Comparison of ENCODE assay signal across 8 cellular contexts in genomic region chr1:43531906-43532584, GRCh38. TPM values are rescaled to one million over a fixed set of nuclear protein-coding genes. Genes with fewer than 3 reads are reported as not detected.
A peak's percentile ranks its signal among the peaks of the same experiment; 100 is the strongest.
DNase-seq lines count a peak whose midpoint lies in the region; ATAC-seq and TF ChIP-seq lines count a peak whose summit lies in the region.

No MANE protein-coding gene starts in this region.

- H3K9me3 ChIP-seq in SJCRH30 (replicated peaks) (no peaks in the 10 kb centered on the region), gastroesophageal sphincter (no peaks in the 10 kb centered on the region), sigmoid colon (no peaks in the 10 kb centered on the region)

- TF ChIP-seq EP300 in gastroesophageal sphincter (IDR thresholded peaks at IDR 0.05): no peak
- TF ChIP-seq EP300 in sigmoid colon (IDR thresholded peaks at IDR 0.05): no peak

- TF ChIP-seq CTCF in gastroesophageal sphincter (IDR thresholded peaks at IDR 0.05) (no peak), sigmoid colon (IDR thresholded peaks at IDR 0.05) (no peak)

- 6 to 9% methylated on average over 7 to 9 of the region's 15 CpGs for WGBS in gastroesophageal sphincter (ENCODE audit: low coverage in 1 of 2), 2 donors
- 7 to 36% methylated on average over 15 of the region's 15 CpGs for WGBS in sigmoid colon, 2 donors

- H3K27me3 ChIP-seq in SJCRH30 (no peaks in the 10 kb centered on the region), gastroesophageal sphincter (no peaks in the 10 kb centered on the region), sigmoid colon (no peaks in the 10 kb centered on the region)

- ATAC-seq in gastroesophageal sphincter (no peak), GM19395 (IDR thresholded peaks at IDR 0.05; ENCODE audit: unreplicated experiment) (no peak), HG02678 (IDR thresholded peaks at IDR 0.05; ENCODE audit: unreplicated experiment) (no peak), GM18505 (IDR thresholded peaks at IDR 0.05; ENCODE audit: unreplicated experiment) (no peak)

- intact Hi-C loops in sigmoid colon (cut with DNase I): loop anchor here (1.0 to 10.0 kb wide), 3 partner anchors 33 to 503 kb away; partner anchors contain the start of genes IPO13 and SLC6A9

- H3K27ac ChIP-seq in SJCRH30 (peak overlapping the region; percentile 4; the same call in 1 of the 2 replicates), gastroesophageal sphincter (peak overlapping the region; percentile 57 to 94 (median 90)), sigmoid colon (peak overlapping the region; percentile 84 to 97 (median 92))

- no peak for TF ChIP-seq POLR2A in gastroesophageal sphincter (IDR thresholded peaks at IDR 0.05)
- TF ChIP-seq POLR2A in sigmoid colon (IDR thresholded peaks at IDR 0.05): no peak
- TF ChIP-seq POLR2A in GM18505 (IDR thresholded peaks at IDR 0.05; ENCODE audit: borderline replicate concordance, extremely low read depth, insufficient read depth, insufficient read length): no peak

- H3K4me1 ChIP-seq in SJCRH30: peaks cover 12% of the 10 kb centered on the region; the same call in 1 of the 2 replicates
- peaks cover 0 to 72% (median 3%) of the 10 kb centered on the region in 3 donors for H3K4me1 ChIP-seq in gastroesophageal sphincter
- H3K4me1 ChIP-seq in sigmoid colon: peaks cover 0 to 62% (median 56%) of the 10 kb centered on the region in 4 donors

- DNase-seq in GM03348 (ENCODE audit: low spot score) (peak; percentile 37), SJCRH30 (peak in 1 of 2 experiments; percentile 54), sigmoid colon (no peak), islet precursor cell (no peak)

- H3K4me3 ChIP-seq in SJCRH30 (peak overlapping the region; percentile 81), gastroesophageal sphincter (peak overlapping the region; percentile 85 to 94), sigmoid colon (peak overlapping the region; percentile 91 to 97 (median 96))

- H3K36me3 ChIP-seq in SJCRH30 (no peaks in the 10 kb centered on the region), gastroesophageal sphincter (no peaks in the 10 kb centered on the region), sigmoid colon (no peaks in the 10 kb centered on the region)

RNA-seq across cellular contexts. Expression of gene PTPRF, which starts 1.4 kb away (rescaled TPM):
- total RNA-seq in SJCRH30 (2014; rRNA removed; shearing (Covaris generic)): 32.6 and 34.1 TPM in 2 replicates
- total RNA-seq in gastroesophageal sphincter (10 to 100 TPM; 55.8 to 80.4 (median 60.8) TPM), sigmoid colon (10 to 100 TPM; 38.2 to 78.7 (median 42.9) TPM)
- 100 to 1,000 TPM in 1 of 3 donors, 10 to 100 TPM in 2; 18.6 to 125 (median 31.7) TPM for polyA plus RNA-seq in sigmoid colon

Comparison
In these comparisons a context has a peak if more than half of its experiments do, and no peak if none do; other contexts are left out.
1. H3K27ac ChIP-seq: peak in every context shown above with its lines; median percentile 92 in sigmoid colon; 90 in gastroesophageal sphincter; 4 in SJCRH30.